ENCODE assay signal across 22 cellular contexts in the genomic region with DNA sequence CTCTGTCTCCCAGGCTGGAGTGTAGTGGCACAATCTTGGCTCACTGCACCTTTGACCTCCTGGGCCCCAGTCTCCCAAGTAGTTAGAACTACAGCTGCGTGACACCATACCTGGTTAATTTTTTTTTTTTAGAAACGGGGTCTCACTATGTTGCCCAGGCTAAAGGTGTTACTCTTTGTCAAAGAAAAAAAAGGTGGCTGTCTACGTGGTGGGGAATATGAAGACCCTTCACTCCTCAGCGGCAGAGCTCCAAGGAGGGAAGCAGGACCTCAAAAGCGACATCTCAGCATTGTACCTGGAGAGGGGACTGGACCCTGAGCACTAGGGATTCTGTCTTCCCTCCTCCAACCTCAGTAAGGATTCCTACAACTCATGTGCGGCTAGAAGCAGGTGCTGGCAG. TPM values are rescaled to one million over a fixed set of nuclear protein-coding genes. Genes with fewer than 3 reads are reported as not detected.
A peak's percentile ranks its signal among the peaks of the same experiment; 100 is the strongest.
DNase-seq lines count a peak whose midpoint lies in the region; ATAC-seq, FAIRE-seq and TF ChIP-seq lines count a peak whose summit lies in the region.
"Had no signal": no experiment of that assay in that cellular context is flagged by ENCODE, and none has a peak within 500 bp of the region (broad histone marks: within the 10 kb centered on the region; RNA-seq: fewer than 3 reads in every experiment).

No MANE protein-coding gene starts in this region.

- TF ChIP-seq POLR2A in HepG2 (IDR thresholded peaks at IDR 0.05; ENCODE audit: insufficient read depth in 1 of 2, low read depth in 2 of 2, low read length in 2 of 2) (no peak), right lobe of liver (IDR thresholded peaks at IDR 0.05) (no peak), endothelial cell of umbilical vein (IDR thresholded peaks at IDR 0.05; ENCODE audit: low read depth, low read length) (no peak)

- in situ Hi-C loops in HepG2 (cut with HindIII; ENCODE audit: extremely low pct_ligation_motif_present, low pct_unique_long_range_greater_than_20kb) = no loop called here

- H2BK5ac ChIP-seq in trophoblast cell (ENCODE audit: low read depth, low read length, poor library complexity) = no peak overlapping the region

- TF ChIP-seq EP300 in HepG2 (IDR thresholded peaks at IDR 0.05; ENCODE audit: low read depth in 2 of 2, low read length in 2 of 2) (no peak), HepG2 (CRISPR knock-in tag; IDR thresholded peaks at IDR 0.05; ENCODE audit: borderline replicate concordance) (no peak)

- H3K4me1 ChIP-seq in HepG2 (ENCODE audit: insufficient read depth, low read length) (peaks cover 53% of the 10 kb centered on the region), right lobe of liver (peaks cover 0 to 25% (median 7%) of the 10 kb centered on the region in 4 donors), endothelial cell of umbilical vein (ENCODE audit: control insufficient read depth, extremely low read depth, insufficient read depth, low read length) (peaks cover 71% of the 10 kb centered on the region), trophoblast cell (ENCODE audit: control insufficient read depth in 1 of 2, insufficient read depth in 2 of 2, low read length in 2 of 2) (peaks cover 16 to 20% of the 10 kb centered on the region in 2 experiments)

- H3K23ac ChIP-seq in trophoblast cell (ENCODE audit: low read length) = no peak overlapping the region

- H3K27ac Mint-ChIP-seq in glutamatergic neuron (ENCODE audit: unreplicated experiment) = no peak overlapping the region
- H3K27ac Mint-ChIP-seq: memory B cell had no signal

- H4K12ac ChIP-seq in trophoblast cell (ENCODE audit: low read depth, low read length) = no peak overlapping the region

- no TSS peak for BruUV-seq in HepG2 (replicated peaks; lab: Mats Ljungman, UMichigan)
- BruUV-seq in endothelial cell of umbilical vein (replicated peaks; lab: Mats Ljungman, UMichigan) = no TSS peak

- H3K79me1 ChIP-seq in trophoblast cell (ENCODE audit: low read length) = peaks cover 18% of the 10 kb centered on the region

- no peak overlapping the region for H2AFZ ChIP-seq in HepG2 (ENCODE audit: low read length)
- no peak overlapping the region for H2AFZ ChIP-seq in endothelial cell of umbilical vein (ENCODE audit: low read depth, low read length)
- no peak overlapping the region for H2AFZ ChIP-seq in trophoblast cell (ENCODE audit: insufficient read depth, low read length, poor library complexity)

- H3K4me2 ChIP-seq in HepG2 (ENCODE audit: low read depth, low read length) (no peak overlapping the region), endothelial cell of umbilical vein (ENCODE audit: insufficient read depth, low read length) (no peak overlapping the region), trophoblast cell (ENCODE audit: low read length) (no peak overlapping the region)

- dilution Hi-C loops in endothelial cell of umbilical vein (cut with MboI; ENCODE audit: extremely low pct_ligation_motif_present, low sequenced_read_pairs) = no loop called here

- H4K20me1 ChIP-seq in HepG2 (ENCODE audit: insufficient read depth, low read length) (no peaks in the 10 kb centered on the region), endothelial cell of umbilical vein (replicated peaks; ENCODE audit: control insufficient read depth, extremely low read depth, insufficient read depth, low read length) (no peaks in the 10 kb centered on the region)

- DNase-seq in HepG2 (ENCODE audit: low spot score) (no peak), right lobe of liver (no peak), endothelial cell of umbilical vein (ENCODE audit: low read depth, low spot score) (no peak), trophoblast cell (no peak), HCEC 1CT (no peak), glutamatergic neuron (no peak), frontal cortex (ENCODE audit: low spot score in 2 of 2) (no peak), OCI-M1 (lab: John Stamatoyannopoulos, UW) (no peak)
- DNase-seq: activated CD4-positive, alpha-beta memory T cell treated with anti-CD3 and anti-CD28 coated beads, Interleukin-2, amount 10 ng/mL, durations not matched to agents 7 days and 5 days; activated T-cell treated with anti-CD3 and anti-CD28 coated beads, Interleukin-2, amount 50 U/mL, for 4 hours; CD8-positive, alpha-beta memory T cell; erythroblast; KG1; NCI-H2029 treated with DMSO at 0.1 percent for 48 hours; nephron progenitor cell; SHP77 treated with DMSO at 0.1 percent for 48 hours; thyroid gland had no signal

- peak overlapping the region; percentile 61 for H2AK5ac ChIP-seq in trophoblast cell (ENCODE audit: low read length)

- H3K4ac ChIP-seq in trophoblast cell (ENCODE audit: low read depth, low read length) = no peak overlapping the region

- no peaks in the 10 kb centered on the region for H3K36me3 Mint-ChIP-seq in glutamatergic neuron (ENCODE audit: unreplicated experiment)
- H3K36me3 Mint-ChIP-seq: activated naive CD8-positive, alpha-beta T cell; brain; CD8-positive, alpha-beta memory T cell; memory B cell had no signal

- H3K9me3 ChIP-seq in HepG2 (ENCODE audit: low read length) (no peaks in the 10 kb centered on the region), right lobe of liver (no peaks in the 10 kb centered on the region), endothelial cell of umbilical vein (replicated peaks; ENCODE audit: control insufficient read depth, insufficient read depth, low read length) (no peaks in the 10 kb centered on the region), trophoblast cell (ENCODE audit: insufficient read depth, low read depth, low read length) (no peaks in the 10 kb centered on the region)
- H3K9me3 ChIP-seq: thyroid gland had no signal

- H3K79me2 ChIP-seq in HepG2 (ENCODE audit: insufficient read depth, low read length) = no peaks in the 10 kb centered on the region
- no peaks in the 10 kb centered on the region for H3K79me2 ChIP-seq in endothelial cell of umbilical vein (ENCODE audit: control insufficient read depth, insufficient read depth, low read length)
- peaks cover 3% of the 10 kb centered on the region for H3K79me2 ChIP-seq in trophoblast cell (ENCODE audit: control insufficient read depth, insufficient read depth, low read length, poor library complexity)

- no peak overlapping the region for H3K4me3 ChIP-seq in HepG2 (replicated peaks in 1 of 3; ENCODE audit: insufficient read depth in 1 of 3, low read depth in 2 of 3, low read length in 3 of 3)
- no peak overlapping the region for H3K4me3 ChIP-seq in right lobe of liver
- no peak overlapping the region for H3K4me3 ChIP-seq in endothelial cell of umbilical vein (replicated peaks in 1 of 3; ENCODE audit: insufficient read depth in 1 of 3, low read depth in 1 of 3, low read length in 3 of 3)
- no peak overlapping the region for H3K4me3 ChIP-seq in trophoblast cell (ENCODE audit: low read depth, low read length)
- H3K4me3 ChIP-seq: thyroid gland had no signal

- POLR2A ChIA-PET in HepG2 (lab: Yijun Ruan, JAX) = no interaction called here
- POLR2A ChIA-PET in endothelial cell of umbilical vein (lab: Charles Lee) = no interaction called here

- TF ChIP-seq RAD21 in HepG2 (CRISPR knock-in tag; IDR thresholded peaks at IDR 0.05) = no peak

- no peak overlapping the region for H3K9ac ChIP-seq in HepG2 (ENCODE audit: insufficient read depth, low read depth, low read length)
- H3K9ac ChIP-seq in endothelial cell of umbilical vein (replicated peaks; ENCODE audit: extremely low read depth, insufficient read depth, low read length) = no peak overlapping the region
- no peak overlapping the region for H3K9ac ChIP-seq in trophoblast cell (ENCODE audit: low read length)

- no peak overlapping the region for H3K14ac ChIP-seq in trophoblast cell (ENCODE audit: low read length)

- H3K27me3 Mint-ChIP-seq in glutamatergic neuron (ENCODE audit: unreplicated experiment) = peaks cover 3% of the 10 kb centered on the region
- H3K27me3 Mint-ChIP-seq: activated CD4-positive, alpha-beta memory T cell treated with anti-CD3 and anti-CD28 coated beads, Interleukin-2, amount 10 ng/mL, durations not matched to agents 7 days and 5 days had no signal

- H3K9me3 Mint-ChIP-seq in glutamatergic neuron (ENCODE audit: unreplicated experiment) = no peaks in the 10 kb centered on the region
- H3K9me3 Mint-ChIP-seq: activated CD4-positive, alpha-beta memory T cell treated with anti-CD3 and anti-CD28 coated beads, Interleukin-2, amount 10 ng/mL, durations not matched to agents 7 days and 5 days; activated T-cell treated with anti-CD3 and anti-CD28 coated beads, Interleukin-2, amount 50 U/mL, for 4 hours; brain; CD8-positive, alpha-beta memory T cell; memory B cell; nephron progenitor cell; stimulated activated effector memory CD8-positive, alpha-beta T cell treated with anti-CD3 and anti-CD28 coated beads, Interleukin-12 subunit alpha, Interleukin-12 subunit beta, amount 100 ng/mL, for 72 hours had no signal

- H2BK120ac ChIP-seq in trophoblast cell (ENCODE audit: insufficient read depth, low read length, poor library complexity) = peak overlapping the region; percentile 21

- no peak for TF ChIP-seq CTCF in HepG2 (CRISPR knock-in tag; IDR thresholded peaks at IDR 0.05)
- TF ChIP-seq CTCF in right lobe of liver (IDR thresholded peaks at IDR 0.05) = no peak
- TF ChIP-seq CTCF in endothelial cell of umbilical vein (IDR thresholded peaks at IDR 0.05; ENCODE audit: extremely low read depth in 1 of 2, insufficient read depth in 1 of 2, low read depth in 1 of 2, low read length in 2 of 2) = no peak
- no peak for TF ChIP-seq CTCF in glutamatergic neuron (IDR thresholded peaks at IDR 0.05; ENCODE audit: partially characterized antibody, unreplicated experiment)

- CTCF ChIA-PET in HepG2 (lab: Yijun Ruan, JAX; ENCODE audit: low intra/inter-chr PET ratio, low total read pairs) = no interaction called here
- CTCF ChIA-PET in endothelial cell of umbilical vein (lab: Charles Lee) = no interaction called here

- H3K4me1 Mint-ChIP-seq in glutamatergic neuron (ENCODE audit: low read depth, unreplicated experiment) = no peaks in the 10 kb centered on the region

- peak overlapping the region; percentile 77 for H2BK12ac ChIP-seq in trophoblast cell (ENCODE audit: low read length)

- H3K36me3 ChIP-seq in HepG2 (replicated peaks in 1 of 2; ENCODE audit: control insufficient read depth in 1 of 2, insufficient read depth in 2 of 2, low read length in 2 of 2) (no peaks in the 10 kb centered on the region), right lobe of liver (no peaks in the 10 kb centered on the region), endothelial cell of umbilical vein (ENCODE audit: control insufficient read depth in 2 of 2, extremely low read depth in 1 of 2, insufficient read depth in 2 of 2, low read length in 2 of 2) (no peaks in the 10 kb centered on the region), trophoblast cell (ENCODE audit: control insufficient read depth in 1 of 2, insufficient read depth in 2 of 2, low read length in 2 of 2) (no peaks in the 10 kb centered on the region)
- H3K36me3 ChIP-seq: thyroid gland had no signal

- no peaks in the 10 kb centered on the region for H3K9me1 ChIP-seq in endothelial cell of umbilical vein (replicated peaks; ENCODE audit: control insufficient read depth, extremely low read depth, insufficient read depth, low read length)

- WGBS in HepG2 (ENCODE audit: low lambda C conversion rate) = 89% methylated on average over 6 of the region's 6 CpGs
- WGBS in right lobe of liver (ENCODE audit: insufficient coverage, low coverage, low lambda C conversion rate, missing lambda C conversion rate) = 97% methylated on average over 4 of the region's 6 CpGs
- whole genome bisulfite sequencing in trophoblast cell (ENCODE audit: extremely low coverage, insufficient coverage, insufficient read length) = no CpG with 5 or more reads among the region's 6 CpGs

- FAIRE-seq in HepG2 (lab: Jason Lieb, UNC) (no peak), endothelial cell of umbilical vein (lab: Jason Lieb, UNC) (no peak), frontal cortex (lab: Jason Lieb, UNC) (no peak)
- FAIRE-seq: H54 had no signal

- ATAC-seq in HepG2 (no peak), right lobe of liver (no peak)

- H3K4me3 Mint-ChIP-seq in glutamatergic neuron (ENCODE audit: unreplicated experiment) = no peak overlapping the region
- H3K4me3 Mint-ChIP-seq: activated CD4-positive, alpha-beta memory T cell treated with anti-CD3 and anti-CD28 coated beads, Interleukin-2, amount 10 ng/mL, durations not matched to agents 7 days and 5 days; CD8-positive, alpha-beta memory T cell; memory B cell; nephron progenitor cell had no signal

- H3K27ac ChIP-seq in HepG2 (ENCODE audit: extremely low read length, insufficient read depth, low read length) = no peak overlapping the region
- H3K27ac ChIP-seq in right lobe of liver = no peak overlapping the region
- H3K27ac ChIP-seq in endothelial cell of umbilical vein (ENCODE audit: insufficient read depth, low read depth, low read length) = peak overlapping the region; percentile 99
- no peak overlapping the region for H3K27ac ChIP-seq in trophoblast cell (ENCODE audit: low read depth, low read length)

- no peak overlapping the region for H4K8ac ChIP-seq in trophoblast cell (ENCODE audit: low read depth, low read length)

- peak overlapping the region; percentile 59 for H4K91ac ChIP-seq in trophoblast cell (ENCODE audit: low read depth, low read length)

- intact Hi-C loops in HepG2 (cut with micrococcal nuclease; ENCODE audit: unreplicated experiment) = no loop called here
- intact Hi-C loops in right lobe of liver (cut with DNase I) = no loop called here
- intact Hi-C loops in endothelial cell of umbilical vein (cut with micrococcal nuclease) = loop anchor here (2.0 to 5.0 kb wide), 3 partner anchors 18 to 799 kb away; a partner anchor contains a TSS

- H3K18ac ChIP-seq in trophoblast cell (ENCODE audit: low read length) = peak overlapping the region; percentile 14

- H3K27me3 ChIP-seq in HepG2 (ENCODE audit: control insufficient read depth in 1 of 2, insufficient read depth in 2 of 2, low read length in 2 of 2) = no peaks in the 10 kb centered on the region
- no peaks in the 10 kb centered on the region for H3K27me3 ChIP-seq in right lobe of liver
- H3K27me3 ChIP-seq in endothelial cell of umbilical vein (ENCODE audit: control insufficient read depth in 2 of 2, insufficient read depth in 2 of 2, low read length in 2 of 2) = no peaks in the 10 kb centered on the region
- no peaks in the 10 kb centered on the region for H3K27me3 ChIP-seq in trophoblast cell (ENCODE audit: insufficient read depth, low read length)
- H3K27me3 ChIP-seq: thyroid gland had no signal

RNA-seq across cellular contexts. Expression of a gene that starts 16.4 kb away (rescaled TPM):
- total RNA-seq in HepG2 (2016; rRNA removed; fragmentation: Illumina TruSeq; extraction: Trizol) (12.9 and 15.5 TPM in 2 replicates), right lobe of liver (1 to 10 TPM; 1.3 to 4.0 (median 2.8) TPM), endothelial cell of umbilical vein (12.7 and 13.6 TPM in 2 replicates), glutamatergic neuron (ENCODE audit: unreplicated experiment) (10.2 TPM), frontal cortex (8.2 TPM)
- 5.1 and 5.5 TPM in 2 replicates for total RNA-seq in HepG2 (2016; cell fraction: cytosol; rRNA removed; fragmentation: Illumina TruSeq; extraction: Trizol; ENCODE audit: low read depth)
- 12.5 and 13.1 TPM in 2 replicates for total RNA-seq in HepG2 (2016; cell fraction: insoluble cytoplasmic fraction; rRNA removed; fragmentation: Illumina TruSeq; extraction: Trizol)
- total RNA-seq in HepG2 (2016; cell fraction: membrane; rRNA removed; fragmentation: Illumina TruSeq; extraction: Trizol) = 18.5 and 19.2 TPM in 2 replicates
- total RNA-seq in HepG2 (2016; cell fraction: nucleus; rRNA removed; fragmentation: Illumina TruSeq; extraction: Trizol) = 11.0 and 12.8 TPM in 2 replicates
- polyA plus RNA-seq in HepG2 (2011; rRNA removed) (8.4 and 9.7 TPM in 2 replicates), endothelial cell of umbilical vein (11.1 and 13.1 TPM in 2 replicates)
- 9.7 and 10.3 TPM in 2 replicates for polyA plus RNA-seq in HepG2 (2011; cell fraction: cytosol; rRNA removed)
- 10.9 and 11.1 TPM in 2 replicates for polyA plus RNA-seq in HepG2 (2011; cell fraction: nucleus; rRNA removed)
- polyA plus RNA-seq in HepG2 (2012) = 10.9 and 11.4 TPM in 2 replicates
- polyA plus RNA-seq in HepG2 (2016; cell fraction: cytosol; fragmentation: Illumina TruSeq; extraction: Trizol; ENCODE audit: low read depth) = 4.7 and 5.3 TPM in 2 replicates
- polyA plus RNA-seq in HepG2 (2016; cell fraction: insoluble cytoplasmic fraction; fragmentation: Illumina TruSeq; extraction: Trizol; ENCODE audit: low read depth) = 17.4 and 20.4 TPM in 2 replicates
- polyA plus RNA-seq in HepG2 (2016; cell fraction: membrane; fragmentation: Illumina TruSeq; extraction: Trizol; ENCODE audit: low read depth) = 15.4 and 16.5 TPM in 2 replicates
- polyA plus RNA-seq in HepG2 (2016; cell fraction: nucleus; fragmentation: Illumina TruSeq; extraction: Trizol; ENCODE audit: insufficient read depth, low read depth) = 20.1 and 21.3 TPM in 2 replicates
- 5.2 and 8.5 TPM in 2 replicates for polyA minus RNA-seq in HepG2 (2011; rRNA and poly(A)+ RNA removed; ENCODE audit: low replicate concordance)
- 4.5 and 5.4 TPM in 2 replicates for polyA minus RNA-seq in HepG2 (2011; cell fraction: cytosol; rRNA and poly(A)+ RNA removed)
- polyA minus RNA-seq in HepG2 (2011; cell fraction: nucleus; rRNA and poly(A)+ RNA removed) = 10.0 and 11.3 TPM in 2 replicates
- polyA plus RNA-seq in endothelial cell of umbilical vein (2011; cell fraction: cytosol; rRNA removed) = 10.5 and 10.7 TPM in 2 replicates
- polyA plus RNA-seq in endothelial cell of umbilical vein (2011; cell fraction: nucleus; rRNA removed) = 18.3 and 20.1 TPM in 2 replicates
- polyA plus RNA-seq in endothelial cell of umbilical vein (2012) = 12.7 and 13.0 TPM in 2 replicates
- 11.9 and 13.1 TPM in 2 replicates for polyA minus RNA-seq in endothelial cell of umbilical vein
- 3.8 TPM for polyA minus RNA-seq in endothelial cell of umbilical vein (2011; cell fraction: cytosol; rRNA and poly(A)+ RNA removed)
- 12.9 and 14.9 TPM in 2 replicates for polyA minus RNA-seq in endothelial cell of umbilical vein (2011; cell fraction: nucleus; rRNA and poly(A)+ RNA removed)
- 8.4 TPM in 2 replicates for polyA plus RNA-seq in trophoblast cell (2013)

RNA-seq across cellular contexts. Expression of a gene that starts 16.8 kb away (rescaled TPM):
- total RNA-seq in HepG2 (2016; rRNA removed; fragmentation: Illumina TruSeq; extraction: Trizol) = 1.6 and 3.4 TPM in 2 replicates
- 1.1 and 2.0 TPM in 2 replicates for total RNA-seq in HepG2 (2016; cell fraction: cytosol; rRNA removed; fragmentation: Illumina TruSeq; extraction: Trizol; ENCODE audit: low read depth)
- total RNA-seq in HepG2 (2016; cell fraction: insoluble cytoplasmic fraction; rRNA removed; fragmentation: Illumina TruSeq; extraction: Trizol) = 1.9 and 2.0 TPM in 2 replicates
- total RNA-seq in HepG2 (2016; cell fraction: membrane; rRNA removed; fragmentation: Illumina TruSeq; extraction: Trizol) = 1.5 and 2.6 TPM in 2 replicates
- 3.4 and 4.3 TPM in 2 replicates for total RNA-seq in HepG2 (2016; cell fraction: nucleus; rRNA removed; fragmentation: Illumina TruSeq; extraction: Trizol)
- polyA plus RNA-seq in HepG2 (2011; rRNA removed) = 1.8 and 2.3 TPM in 2 replicates
- polyA plus RNA-seq in HepG2 (2011; cell fraction: cytosol; rRNA removed) = 1.2 and 1.8 TPM in 2 replicates
- 0.56 and 0.92 TPM in 2 replicates for polyA plus RNA-seq in HepG2 (2011; cell fraction: nucleus; rRNA removed)
- polyA plus RNA-seq in HepG2 (2012) = 1.3 and 1.5 TPM in 2 replicates
- 0.25 and 0.40 TPM in 2 replicates for polyA plus RNA-seq in HepG2 (2016; cell fraction: cytosol; fragmentation: Illumina TruSeq; extraction: Trizol; ENCODE audit: low read depth)
- 2.7 and 3.0 TPM in 2 replicates for polyA plus RNA-seq in HepG2 (2016; cell fraction: insoluble cytoplasmic fraction; fragmentation: Illumina TruSeq; extraction: Trizol; ENCODE audit: low read depth)
- polyA plus RNA-seq in HepG2 (2016; cell fraction: membrane; fragmentation: Illumina TruSeq; extraction: Trizol; ENCODE audit: low read depth) = 0.95 and 1.4 TPM in 2 replicates
- polyA plus RNA-seq in HepG2 (2016; cell fraction: nucleus; fragmentation: Illumina TruSeq; extraction: Trizol; ENCODE audit: insufficient read depth, low read depth) = 2.9 and 4.5 TPM in 2 replicates
- 1.7 and 2.2 TPM in 2 replicates for polyA minus RNA-seq in HepG2 (2011; rRNA and poly(A)+ RNA removed; ENCODE audit: low replicate concordance)
- 0.97 and 2.3 TPM in 2 replicates for polyA minus RNA-seq in HepG2 (2011; cell fraction: cytosol; rRNA and poly(A)+ RNA removed)
- 2.1 and 2.7 TPM in 2 replicates for polyA minus RNA-seq in HepG2 (2011; cell fraction: nucleus; rRNA and poly(A)+ RNA removed)
- total RNA-seq in right lobe of liver = 1 to 10 TPM in 2 of 6 experiments, under 1 TPM in 3, not detected in 1; 0.15 to 5.2 (median 0.92) TPM
- 6.5 and 6.8 TPM in 2 replicates for total RNA-seq in endothelial cell of umbilical vein
- 15.8 and 27.5 TPM in 2 replicates for polyA plus RNA-seq in endothelial cell of umbilical vein
- 9.8 and 12.2 TPM in 2 replicates for polyA plus RNA-seq in endothelial cell of umbilical vein (2011; cell fraction: cytosol; rRNA removed)
- polyA plus RNA-seq in endothelial cell of umbilical vein (2011; cell fraction: nucleus; rRNA removed) = 20.8 and 21.2 TPM in 2 replicates
- polyA plus RNA-seq in endothelial cell of umbilical vein (2012) = 15.0 and 16.8 TPM in 2 replicates
- 23.3 and 25.7 TPM in 2 replicates for polyA minus RNA-seq in endothelial cell of umbilical vein
- not detected for polyA minus RNA-seq in endothelial cell of umbilical vein (2011; cell fraction: cytosol; rRNA and poly(A)+ RNA removed)
- 25.1 and 32.5 TPM in 2 replicates for polyA minus RNA-seq in endothelial cell of umbilical vein (2011; cell fraction: nucleus; rRNA and poly(A)+ RNA removed)
- 1.7 and 2.2 TPM in 2 replicates for polyA plus RNA-seq in trophoblast cell (2013)
- total RNA-seq in glutamatergic neuron (ENCODE audit: unreplicated experiment) = not detected
- total RNA-seq in frontal cortex = 1.2 TPM
